In the genomic region with DNA sequence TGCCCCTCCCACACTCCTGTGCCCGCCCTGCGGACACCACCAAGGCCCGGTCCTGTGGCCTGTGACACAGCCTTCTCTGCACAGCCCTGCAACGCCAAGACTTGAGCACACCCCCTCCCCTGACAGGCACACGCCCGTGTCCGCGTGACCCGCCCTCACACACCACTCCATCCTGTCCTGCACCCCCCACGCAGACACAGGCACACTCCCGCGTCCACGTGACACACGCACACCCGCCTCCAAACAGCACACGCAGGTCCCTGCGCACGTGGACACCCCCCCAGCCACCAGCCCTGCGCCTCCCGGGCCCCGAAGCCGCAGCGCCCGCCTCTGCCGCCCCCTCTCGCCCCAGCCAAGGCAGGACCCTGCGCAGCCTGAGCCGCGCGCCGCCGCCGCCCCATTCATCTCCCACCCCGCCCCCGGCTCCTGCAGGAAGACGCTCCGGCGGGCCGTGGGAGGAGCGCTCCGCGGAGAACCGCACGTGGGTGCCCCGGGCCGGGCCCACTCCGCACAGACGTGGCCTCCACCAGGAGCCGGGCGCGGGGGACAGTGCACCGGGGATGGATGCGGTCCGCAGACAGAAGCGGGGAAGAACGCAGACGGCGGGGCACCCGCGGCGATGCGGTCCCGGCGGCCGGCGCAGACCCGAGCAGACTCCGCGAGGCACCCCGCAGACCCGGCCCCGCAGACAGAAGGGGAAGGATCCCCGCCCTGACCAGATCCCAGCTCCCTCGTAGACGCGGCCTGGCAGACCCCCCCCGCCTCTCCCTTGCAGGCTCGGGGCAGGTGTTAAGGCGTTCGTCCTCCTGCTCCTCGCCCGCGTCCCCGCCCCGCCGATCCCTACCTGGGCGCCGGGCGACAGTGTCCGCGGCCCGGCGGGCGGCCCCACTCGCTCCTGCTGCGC, we compare ENCODE assay signal across 1 cellular context.
TF ChIP-seq lines count a peak whose summit lies in the region.

No MANE protein-coding gene starts in this region.

TF ChIP-seq in HEK293, 187 proteins besides CTCF, POLR2A, EP300 and RAD21 (continued from another document):
- TF ChIP-seq ZNF692 (tag by site-specific recombination; IDR thresholded peaks at IDR 0.05) (peak; percentile 73), ZXDB (tag by site-specific recombination; IDR thresholded peaks at IDR 0.05) (peak; percentile 63), ZNF202 (tag by site-specific recombination; IDR thresholded peaks at IDR 0.05; ENCODE audit: borderline replicate concordance) (no peak), GLI4 (tag by site-specific recombination; IDR thresholded peaks at IDR 0.05) (peak; percentile 58; the same call in 1 of the 2 replicates), ZNF639 (tag by site-specific recombination; IDR thresholded peaks at IDR 0.05) (peak; percentile 66; the same call in 1 of the 2 replicates), ZSCAN4 (tag by site-specific recombination; IDR thresholded peaks at IDR 0.05) (peak; percentile 43; the same call in 1 of the 2 replicates), ZNF580 (tag by site-specific recombination; IDR thresholded peaks at IDR 0.05) (no peak), ZNF621 (tag by site-specific recombination; IDR thresholded peaks at IDR 0.05) (no peak), ZBTB1 (tag by site-specific recombination; IDR thresholded peaks at IDR 0.05) (no peak), ZNF830 (tag by site-specific recombination; IDR thresholded peaks at IDR 0.05; ENCODE audit: low read depth) (no peak), ZNF169 (tag by site-specific recombination; IDR thresholded peaks at IDR 0.05) (no peak), ZNF433 (tag by site-specific recombination; IDR thresholded peaks at IDR 0.05; ENCODE audit: low read depth) (no peak), ZNF133 (tag by site-specific recombination; IDR thresholded peaks at IDR 0.05) (no peak), ZNF623 (tag by site-specific recombination; IDR thresholded peaks at IDR 0.05) (no peak), ZNF140 (tag by site-specific recombination; IDR thresholded peaks at IDR 0.05) (no peak), ZNF473 (tag by site-specific recombination; IDR thresholded peaks at IDR 0.05) (no peak), ZNF121 (tag by site-specific recombination; IDR thresholded peaks at IDR 0.05) (no peak), REPIN1 (tag by site-specific recombination; IDR thresholded peaks at IDR 0.05; ENCODE audit: low read depth) (no peak)
- TF ChIP-seq, protein P1, sequence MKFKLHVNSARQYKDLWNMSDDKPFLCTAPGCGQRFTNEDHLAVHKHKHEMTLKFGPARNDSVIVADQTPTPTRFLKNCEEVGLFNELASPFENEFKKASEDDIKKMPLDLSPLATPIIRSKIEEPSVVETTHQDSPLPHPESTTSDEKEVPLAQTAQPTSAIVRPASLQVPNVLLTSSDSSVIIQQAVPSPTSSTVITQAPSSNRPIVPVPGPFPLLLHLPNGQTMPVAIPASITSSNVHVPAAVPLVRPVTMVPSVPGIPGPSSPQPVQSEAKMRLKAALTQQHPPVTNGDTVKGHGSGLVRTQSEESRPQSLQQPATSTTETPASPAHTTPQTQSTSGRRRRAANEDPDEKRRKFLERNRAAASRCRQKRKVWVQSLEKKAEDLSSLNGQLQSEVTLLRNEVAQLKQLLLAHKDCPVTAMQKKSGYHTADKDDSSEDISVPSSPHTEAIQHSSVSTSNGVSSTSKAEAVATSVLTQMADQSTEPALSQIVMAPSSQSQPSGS (tag by site-specific recombination; IDR thresholded peaks at IDR 0.05; ENCODE audit: low read depth) = no peak
TF ChIP-seq in HEK293: peak in this region for 53.
